ENCODE assay signal across 8 cellular contexts in the genomic region with DNA sequence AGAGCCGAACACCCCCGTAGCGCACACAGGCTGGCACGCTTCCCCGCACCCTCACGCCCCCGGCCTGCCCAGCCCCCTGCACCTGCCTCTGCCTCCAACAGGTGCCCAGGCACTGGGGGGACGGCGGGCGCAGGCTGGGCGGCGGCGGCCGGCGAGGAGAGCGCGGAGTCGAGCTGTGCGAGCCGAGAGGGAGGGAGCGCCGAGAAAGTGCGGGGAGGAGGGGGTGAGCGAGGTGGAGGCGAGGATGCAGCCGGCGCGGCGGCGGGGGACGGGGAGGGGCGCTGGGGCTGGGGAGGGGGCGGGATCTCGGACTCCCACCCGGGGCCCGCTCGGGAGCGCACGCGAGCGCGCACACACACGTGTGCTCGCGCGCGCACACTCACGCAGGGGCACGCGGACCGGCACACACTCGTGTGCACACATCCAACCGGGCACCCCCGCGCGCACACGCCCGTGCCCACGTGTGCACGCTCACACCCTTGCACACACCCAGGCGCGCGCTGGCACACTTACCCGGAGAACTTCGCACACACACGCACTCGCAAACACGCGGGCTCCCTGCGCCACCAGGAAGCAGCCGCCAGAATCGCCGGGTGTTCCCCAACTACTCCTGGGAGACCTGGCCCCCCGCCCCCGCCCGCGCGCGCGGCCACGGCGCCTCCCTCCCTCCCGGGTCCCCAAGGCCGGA. TPM values are rescaled to one million over a fixed set of nuclear protein-coding genes. Genes with fewer than 3 reads are reported as not detected.
A peak's percentile ranks its signal among the peaks of the same experiment; 100 is the strongest.
DNase-seq lines count a peak whose midpoint lies in the region; ATAC-seq and TF ChIP-seq lines count a peak whose summit lies in the region.

Gene DOC2A, minus strand, starts transcription at position 211 of the 688 bp plus-strand sequence. CDS start 805 bp downstream, outside the sequence.

- POLR2A ChIA-PET in A673 (lab: Charles Lee; ENCODE audit: low non-redundant PET) = no interaction called here
- POLR2A ChIA-PET in T-cell (lab: Charles Lee) = interaction anchor here in 1 of 2 donors (0.5 kb wide), 1 partner anchor 162 kb away, joined by 6 read pairs; no protein-coding TSS in a partner anchor

- peak; percentile 60 for DNase-seq in A673 (ENCODE audit: low spot score)
- peak; percentile 87 for DNase-seq in GM23338 (ENCODE audit: low spot score)
- peak in 13 of 34 experiments; percentile 18 to 44 (median 29) for DNase-seq in T-cell
- DNase-seq in effector memory CD8-positive, alpha-beta T cell = no peak
- peak in 1 of 5 donors; percentile 57 for DNase-seq in ovary
- DNase-seq in effector CD4-positive, alpha-beta T cell = no peak
- DNase-seq in mesenteric fat pad (ENCODE audit: low spot score) = no peak

- peaks cover 28% of the 10 kb centered on the region for H3K27me3 Mint-ChIP-seq in GM23338 (ENCODE audit: insufficient read depth, low read depth, poor library complexity)
- H3K27me3 Mint-ChIP-seq in T-cell = peaks cover 4 to 25% of the 10 kb centered on the region in 2 donors
- peaks cover 29 to 45% of the 10 kb centered on the region in 2 donors for H3K27me3 Mint-ChIP-seq in effector memory CD8-positive, alpha-beta T cell

- no peaks in the 10 kb centered on the region for H3K36me3 Mint-ChIP-seq in GM23338 (ENCODE audit: low read depth)
- H3K36me3 Mint-ChIP-seq in T-cell = no peaks in the 10 kb centered on the region
- H3K36me3 Mint-ChIP-seq in effector memory CD8-positive, alpha-beta T cell (ENCODE audit: insufficient read depth) = peaks cover 4% of the 10 kb centered on the region

- H3K9me2 ChIP-seq in GM23338 (ENCODE audit: insufficient read depth) = no peaks in the 10 kb centered on the region

- no peaks in the 10 kb centered on the region for H3K36me3 ChIP-seq in A673 (ENCODE audit: insufficient read depth, low read length, poor library complexity, severe bottlenecking)
- H3K36me3 ChIP-seq in GM23338 (ENCODE audit: insufficient read depth) = no peaks in the 10 kb centered on the region
- no peaks in the 10 kb centered on the region for H3K36me3 ChIP-seq in ovary

- no TSS peak for BruUV-seq in A673 (replicated peaks; lab: Mats Ljungman, UMichigan)

- TF ChIP-seq POLR2A in ovary (IDR thresholded peaks at IDR 0.05) = no peak

- peaks cover 23% of the 10 kb centered on the region for H3K4me1 Mint-ChIP-seq in GM23338
- peaks cover 6 to 15% (median 10%) of the 10 kb centered on the region in 3 donors for H3K4me1 Mint-ChIP-seq in T-cell
- peaks cover 11 to 14% of the 10 kb centered on the region in 2 donors for H3K4me1 Mint-ChIP-seq in effector memory CD8-positive, alpha-beta T cell (ENCODE audit: low read depth in 2 of 2)

- H2AFZ ChIP-seq in GM23338 = peak within 1 kb of the TSS; percentile 87

- H3K27me3 ChIP-seq in A673 (replicated peaks; ENCODE audit: insufficient read depth, low read depth, low read length, poor library complexity) (no peaks in the 10 kb centered on the region), GM23338 (ENCODE audit: insufficient read depth) (peaks cover 33% of the 10 kb centered on the region), ovary (no peaks in the 10 kb centered on the region)

- no peak for TF ChIP-seq CTCF in A673 (conservative IDR thresholded peaks at IDR 0.05; ENCODE audit: low read depth, low read length)
- no peak for TF ChIP-seq CTCF in GM23338 (conservative IDR thresholded peaks at IDR 0.05; ENCODE audit: low read depth in 2 of 2)
- TF ChIP-seq CTCF in ovary (IDR thresholded peaks at IDR 0.05) = no peak

- peak within 1 kb of the TSS; percentile 95 for H3K4me2 ChIP-seq in GM23338

- ATAC-seq in GM23338 (peak; percentile 69), T-cell (replicated peaks in 1 of 4) (peak; percentile 65 to 76 (median 71)), GM18519 (IDR thresholded peaks at IDR 0.05; ENCODE audit: low FRiP score, unreplicated experiment) (no peak)
- ATAC-seq in effector memory CD8-positive, alpha-beta T cell (replicated peaks) = peak; percentile 79

- H3K4me3 Mint-ChIP-seq in GM23338 = peak within 1 kb of the TSS; percentile 83
- peak within 1 kb of the TSS; percentile 78 to 90 (median 82) for H3K4me3 Mint-ChIP-seq in T-cell
- peak within 1 kb of the TSS; percentile 77 to 85 for H3K4me3 Mint-ChIP-seq in effector memory CD8-positive, alpha-beta T cell

- TF ChIP-seq EP300 in ovary (IDR thresholded peaks at IDR 0.05) = no peak

- no peaks in the 10 kb centered on the region for H3K79me2 ChIP-seq in GM23338 (replicated peaks; ENCODE audit: insufficient read depth)

- H3K9me3 Mint-ChIP-seq in GM23338 = peaks cover 2% of the 10 kb centered on the region; the same call in 1 of the 3 replicates
- H3K9me3 Mint-ChIP-seq in T-cell = no peaks in the 10 kb centered on the region
- H3K9me3 Mint-ChIP-seq in effector memory CD8-positive, alpha-beta T cell = no peaks in the 10 kb centered on the region

- intact Hi-C loops in A673 (cut with micrococcal nuclease; ENCODE audit: unreplicated experiment) (no loop called here), ovary (cut with DNase I) (loop anchor here in 2 of 4 donors (5.0 to 10.0 kb wide), 2 partner anchors 44 to 126 kb away; no protein-coding TSS in a partner anchor)

- H4K20me1 ChIP-seq in GM23338 (replicated peaks; ENCODE audit: insufficient read depth) = no peaks in the 10 kb centered on the region

- no peaks in the 10 kb centered on the region for H3K9me3 ChIP-seq in A673 (ENCODE audit: low read depth, low read length, poor library complexity, severe bottlenecking)
- no peaks in the 10 kb centered on the region for H3K9me3 ChIP-seq in ovary

- H3K4me1 ChIP-seq in A673 (ENCODE audit: insufficient read depth, low read length, poor library complexity, severe bottlenecking) (peaks cover 10% of the 10 kb centered on the region), GM23338 (ENCODE audit: insufficient read depth) (peaks cover 11% of the 10 kb centered on the region; the same call in 1 of the 2 replicates), ovary (ENCODE audit: insufficient read depth) (no peaks in the 10 kb centered on the region)

- H3K27ac Mint-ChIP-seq in GM23338 (no peak within 1 kb of the TSS), T-cell (no peak within 1 kb of the TSS)
- no peak within 1 kb of the TSS for H3K27ac Mint-ChIP-seq in effector memory CD8-positive, alpha-beta T cell

- CTCF ChIA-PET in A673 (lab: Charles Lee) (interaction anchor here (0.6 kb wide), 2 partner anchors 148 to 154 kb away, joined by 6 to 7 read pairs; partner anchors contain the start of gene CDIPT), T-cell (lab: Charles Lee) (no interaction called here)

- H3F3A ChIP-seq in GM23338 (replicated peaks; ENCODE audit: low read depth) = 0 out of 2 replicates have a peak, but pooled peaks cover 4% of the 10 kb centered on the region

- H3K4me3 ChIP-seq in A673 (ENCODE audit: low read depth, low read length, poor library complexity, severe bottlenecking) = peak within 1 kb of the TSS; percentile 55
- peak within 1 kb of the TSS; percentile 91 for H3K4me3 ChIP-seq in GM23338
- peak within 1 kb of the TSS; percentile 29 for H3K4me3 ChIP-seq in ovary

- 0 to 1% (median 0%) methylated on average over 5 to 84 of the region's 84 CpGs for WGBS in ovary, 3 donors

- H3K27ac ChIP-seq in A673 (ENCODE audit: low read depth, low read length, poor library complexity, severe bottlenecking) (no peak within 1 kb of the TSS), GM23338 (ENCODE audit: low read depth) (no peak within 1 kb of the TSS), ovary (no peak within 1 kb of the TSS)

TF ChIP-seq in GM23338, 12 proteins besides CTCF, POLR2A, EP300 and RAD21 (continues in another document):
- TF ChIP-seq CREB1 (CRISPR knock-in tag; IDR thresholded peaks at IDR 0.05; ENCODE audit: low read depth) = no peak; the same call in 1 of the 2 replicates

RNA-seq across cellular contexts. Expression of gene DOC2A, which starts in this region (rescaled TPM):
- total RNA-seq in A673 (2021) = 3.2 and 5.4 TPM in 2 replicates
- total RNA-seq in GM23338 (2014; rRNA removed; shearing (Covaris generic)) = 7.5 and 10.0 TPM in 2 replicates
- 9.8 and 10.4 TPM in 2 replicates for polyA plus RNA-seq in GM23338 (2016; fragmentation: Nextera tagmentation; extraction: Ambion mirVana)
- under 1 TPM in 4 of 5 donors, not detected in 1; 0.15 to 0.38 (median 0.26) TPM for total RNA-seq in T-cell
- total RNA-seq in ovary = 1 to 10 TPM; 1.4 to 7.2 (median 4.7) TPM
- 1 to 10 TPM; 1.5 to 3.2 TPM for polyA plus RNA-seq in ovary
- 0.42 TPM for total RNA-seq in mesenteric fat pad

Comparison
In these comparisons a context has a peak if more than half of its experiments do, and no peak if none do; other contexts are left out.
1. Peak in ATAC-seq in T-cell; RNA of the gene not detected or under 1 TPM.
2. DNase-seq: peak in A673 (single experiment) and GM23338 (single experiment); none in effector memory CD8-positive, alpha-beta T cell (0 of 3), effector CD4-positive, alpha-beta T cell (single experiment) and mesenteric fat pad (single experiment).
3. H3K4me3 ChIP-seq: peak in every context shown above with its lines; median percentile 91 in GM23338; 55 in A673; 29 in ovary.
4. Peak in every context shown above with its lines, with median percentiles within 50 percentile points of each other: H3K4me3 Mint-ChIP-seq.